In the genomic region with DNA sequence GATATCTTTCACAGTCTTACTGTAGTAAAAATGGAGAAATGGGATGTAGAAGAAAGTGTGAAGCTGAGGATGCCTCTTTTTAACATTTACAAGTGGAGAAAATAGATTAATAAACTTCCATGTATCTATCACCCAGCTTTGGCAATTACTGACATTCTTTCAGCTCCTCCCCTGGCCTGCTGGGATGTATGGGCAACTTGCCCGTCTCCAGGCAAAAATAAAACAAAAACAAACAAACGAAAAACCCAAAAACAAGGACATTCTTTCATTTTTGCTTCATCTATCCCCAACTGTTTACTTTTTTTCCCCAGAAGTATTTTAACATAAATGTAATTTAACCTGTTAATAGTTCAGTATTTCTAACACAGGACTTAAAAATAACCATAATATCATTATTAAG, we compare ENCODE assay signal across 21 cellular contexts. TPM values are rescaled to one million over a fixed set of nuclear protein-coding genes. Genes with fewer than 3 reads are reported as not detected.
A peak's percentile ranks its signal among the peaks of the same experiment; 100 is the strongest.
DNase-seq lines count a peak whose midpoint lies in the region; ATAC-seq and TF ChIP-seq lines count a peak whose summit lies in the region.
"Had no signal": no experiment of that assay in that cellular context is flagged by ENCODE, and none has a peak within 500 bp of the region (broad histone marks: within the 10 kb centered on the region; RNA-seq: fewer than 3 reads in every experiment).

No MANE protein-coding gene starts in this region.

- peaks cover 6% of the 10 kb centered on the region for H3K36me3 Mint-ChIP-seq in dendritic cell treated with granulocyte-macrophage colony-stimulating factor and Interleukin-4, amounts not matched to agents 40 ng/mL and 50 ng/mL, for 4 days (ENCODE audit: low read depth)

- no peaks in the 10 kb centered on the region for H3K36me3 ChIP-seq in osteoblast (ENCODE audit: insufficient read depth, low read length)
- H3K36me3 ChIP-seq: Peyer's patch, SJCRH30 had no signal

- no peaks in the 10 kb centered on the region for H3K27me3 ChIP-seq in osteoblast (ENCODE audit: insufficient read depth, low read length)
- H3K27me3 ChIP-seq: Peyer's patch, SJCRH30 had no signal

- no peaks in the 10 kb centered on the region for H4K20me1 ChIP-seq in osteoblast (ENCODE audit: insufficient read depth, low read length)

- TF ChIP-seq CTCF in AG10803 (conservative IDR thresholded peaks at IDR 0.05; ENCODE audit: low read length) = no peak
- TF ChIP-seq CTCF in osteoblast (IDR thresholded peaks at IDR 0.05; ENCODE audit: extremely low read depth, low read depth, low read length) = no peak

- H3K9me3 Mint-ChIP-seq in dendritic cell treated with granulocyte-macrophage colony-stimulating factor and Interleukin-4, amounts not matched to agents 40 ng/mL and 50 ng/mL, for 4 days = no peaks in the 10 kb centered on the region
- H3K9me3 Mint-ChIP-seq: IgD-negative memory B cell had no signal

- DNase-seq in AG10803 (ENCODE audit: low read depth) = peak; percentile 15
- peak; percentile 6 for DNase-seq in GM03348 (ENCODE audit: low spot score)
- no peak for DNase-seq in osteoblast (ENCODE audit: insufficient read length, low spot score, missing footprints)
- DNase-seq in activated naive CD4-positive, alpha-beta T cell treated with Interleukin-2 at 50 U/mL for 16 hours = no peak
- no peak for DNase-seq in UCSD-AML1 (lab: John Stamatoyannopoulos, UW; ENCODE audit: unreplicated experiment)
- DNase-seq: Caco-2; CD4-positive, CD25-positive, alpha-beta regulatory T cell; DMS 273 treated with DMSO at 0.1 percent for 48 hours; DND-41; NCI-H1694; NCI-H2081; NCI-H2171 treated with DMSO at 0.1 percent for 48 hours; NCI-H446; NCI-H526; Peyer's patch; SJCRH30 had no signal

- H3K9me3 ChIP-seq in osteoblast (ENCODE audit: low read depth, low read length) = no peaks in the 10 kb centered on the region
- H3K9me3 ChIP-seq: Caco-2, Peyer's patch, SJCRH30 had no signal

- no peaks in the 10 kb centered on the region for H3K79me2 ChIP-seq in osteoblast (ENCODE audit: insufficient read depth, low read length)

- no peak overlapping the region for H3K4me2 ChIP-seq in osteoblast (ENCODE audit: insufficient read depth, low read length)

- peak overlapping the region; percentile 27 for H3K27ac ChIP-seq in osteoblast (ENCODE audit: low read depth, low read length)
- H3K27ac ChIP-seq: Peyer's patch, SJCRH30 had no signal

- no peak for ATAC-seq in GM21526 (IDR thresholded peaks at IDR 0.05; ENCODE audit: low FRiP score, unreplicated experiment)

- no peaks in the 10 kb centered on the region for H3K27me3 Mint-ChIP-seq in dendritic cell treated with granulocyte-macrophage colony-stimulating factor and Interleukin-4, amounts not matched to agents 40 ng/mL and 50 ng/mL, for 4 days
- H3K27me3 Mint-ChIP-seq: CD4-positive, CD25-positive, alpha-beta regulatory T cell; IgD-negative memory B cell had no signal

- H3K4me1 ChIP-seq in osteoblast (ENCODE audit: insufficient read depth, low read length) = no peaks in the 10 kb centered on the region
- H3K4me1 ChIP-seq: Caco-2, Peyer's patch, SJCRH30 had no signal

- intact Hi-C loops in dendritic cell treated with granulocyte-macrophage colony-stimulating factor and Interleukin-4, amounts not matched to agents 40 ng/mL and 50 ng/mL, for 4 days (cut with micrococcal nuclease) = no loop called here

- H3K4me1 Mint-ChIP-seq in dendritic cell treated with granulocyte-macrophage colony-stimulating factor and Interleukin-4, amounts not matched to agents 40 ng/mL and 50 ng/mL, for 4 days (ENCODE audit: low read depth) = peaks cover 26% of the 10 kb centered on the region

- H3K4me3 Mint-ChIP-seq in dendritic cell treated with granulocyte-macrophage colony-stimulating factor and Interleukin-4, amounts not matched to agents 40 ng/mL and 50 ng/mL, for 4 days = no peak overlapping the region
- H3K4me3 Mint-ChIP-seq: CD4-positive, CD25-positive, alpha-beta regulatory T cell had no signal

- no peak overlapping the region for H2AFZ ChIP-seq in osteoblast (ENCODE audit: low read length)

- peak overlapping the region; percentile 10 for H3K27ac Mint-ChIP-seq in dendritic cell treated with granulocyte-macrophage colony-stimulating factor and Interleukin-4, amounts not matched to agents 40 ng/mL and 50 ng/mL, for 4 days

- H3K4me3 ChIP-seq in AG10803 (ENCODE audit: low read length) = no peak overlapping the region
- no peak overlapping the region for H3K4me3 ChIP-seq in osteoblast (ENCODE audit: insufficient read depth, low read length)
- H3K4me3 ChIP-seq: Peyer's patch, SJCRH30 had no signal

RNA-seq across cellular contexts. Expression of a gene that starts 11.1 kb away (rescaled TPM):
- total RNA-seq in osteoblast = 0.72 TPM in 1 of 2 replicates, not detected in the other
- total RNA-seq: Caco-2; CD4-positive, CD25-positive, alpha-beta regulatory T cell; MCF 10A; OCI-LY7; SJCRH30 had no signal

RNA-seq across cellular contexts. Expression of a gene that starts 46.3 kb away (rescaled TPM):
- not detected in 2 replicates for total RNA-seq in osteoblast
- total RNA-seq: Caco-2; CD4-positive, CD25-positive, alpha-beta regulatory T cell; MCF 10A; SJCRH30 had no signal

Comparison
In these comparisons a context has a peak if more than half of its experiments do, and no peak if none do; other contexts are left out.
1. DNase-seq: peak in AG10803 (single experiment) and GM03348 (single experiment); none in osteoblast (single experiment), activated naive CD4-positive, alpha-beta T cell treated with Interleukin-2 at 50 U/mL for 16 hours (single experiment) and UCSD-AML1 (single experiment).